12 cellular contexts compared by ENCODE assay signal in genomic region chr3:188169826-188170455, GRCh38. TPM values are rescaled to one million over a fixed set of nuclear protein-coding genes. Genes with fewer than 3 reads are reported as not detected.
DNase-seq lines count a peak whose midpoint lies in the region; ATAC-seq lines count a peak whose summit lies in the region.
"Had no signal": no experiment of that assay in that cellular context is flagged by ENCODE, and none has a peak within 500 bp of the region (broad histone marks: within the 10 kb centered on the region; RNA-seq: fewer than 3 reads in every experiment).

No MANE protein-coding gene starts in this region.

- H3K4me3 Mint-ChIP-seq in activated T-cell treated with anti-CD3 and anti-CD28 coated beads, Interleukin-2, amount 50 U/mL, for 4 hours = peak overlapping the region; percentile 20
- no peak overlapping the region for H3K4me3 Mint-ChIP-seq in activated T-helper 2 cell treated with anti-CD3 and anti-CD28 coated beads, Interferon-gamma antibody, Interleukin-2, Interleukin-4, amounts not matched to agents 10 μg/mL and 5 μg/mL and 100 μg/mL, durations not matched to agents 14 hours and 24 hours and 36 hours (ENCODE audit: low read depth)
- H3K4me3 Mint-ChIP-seq: neural crest cell had no signal

- no peaks in the 10 kb centered on the region for H3K9me3 Mint-ChIP-seq in activated T-cell treated with anti-CD3 and anti-CD28 coated beads, Interleukin-2, amount 50 U/mL, for 4 hours
- H3K9me3 Mint-ChIP-seq in activated T-helper 2 cell treated with anti-CD3 and anti-CD28 coated beads, Interferon-gamma antibody, Interleukin-2, Interleukin-4, amounts not matched to agents 10 μg/mL and 5 μg/mL and 100 μg/mL, durations not matched to agents 14 hours and 24 hours and 36 hours = no peaks in the 10 kb centered on the region
- H3K9me3 Mint-ChIP-seq: neural crest cell had no signal

- H3K36me3 Mint-ChIP-seq in activated T-cell treated with anti-CD3 and anti-CD28 coated beads, Interleukin-2, amount 50 U/mL, for 4 hours (ENCODE audit: insufficient read depth) = peaks cover 4% of the 10 kb centered on the region
- H3K36me3 Mint-ChIP-seq in activated T-helper 2 cell treated with anti-CD3 and anti-CD28 coated beads, Interferon-gamma antibody, Interleukin-2, Interleukin-4, amounts not matched to agents 10 μg/mL and 5 μg/mL and 100 μg/mL, durations not matched to agents 14 hours and 24 hours and 36 hours (ENCODE audit: low read depth) = peaks cover 20% of the 10 kb centered on the region

- no peak for DNase-seq in activated T-cell treated with anti-CD3 and anti-CD28 coated beads, Interleukin-2, amount 50 U/mL, for 4 hours
- DNase-seq in activated T-cell treated with anti-CD3 and anti-CD28 coated beads, Interleukin-2, amount 50 U/mL, for 48 hours = no peak
- no peak for DNase-seq in activated T-helper 2 cell treated with anti-CD3 and anti-CD28 coated beads, Interferon-gamma antibody, Interleukin-2, Interleukin-4, amounts not matched to agents 10 μg/mL and 5 μg/mL and 100 μg/mL, durations not matched to agents 14 hours and 24 hours and 36 hours (ENCODE audit: low spot score)
- DNase-seq in left cardiac atrium (peak; percentile 77), superior temporal gyrus (ENCODE audit: extremely low spot score) (peak; percentile 67), iPS-NIHi11 (ENCODE audit: low spot score) (no peak), middle frontal gyrus (ENCODE audit: extremely low spot score, low spot score) (no peak)
- DNase-seq: NCI-H2081 treated with DMSO at 0.1 percent for 48 hours, WERI-Rb-1 had no signal

- peaks cover 51% of the 10 kb centered on the region for H3K4me1 Mint-ChIP-seq in activated T-cell treated with anti-CD3 and anti-CD28 coated beads, Interleukin-2, amount 50 U/mL, for 4 hours (ENCODE audit: low read depth)
- peaks cover 41% of the 10 kb centered on the region for H3K4me1 Mint-ChIP-seq in activated T-helper 2 cell treated with anti-CD3 and anti-CD28 coated beads, Interferon-gamma antibody, Interleukin-2, Interleukin-4, amounts not matched to agents 10 μg/mL and 5 μg/mL and 100 μg/mL, durations not matched to agents 14 hours and 24 hours and 36 hours (ENCODE audit: low read depth)

- H3K27me3 Mint-ChIP-seq in activated T-cell treated with anti-CD3 and anti-CD28 coated beads, Interleukin-2, amount 50 U/mL, for 4 hours (ENCODE audit: low read depth) = no peaks in the 10 kb centered on the region
- no peaks in the 10 kb centered on the region for H3K27me3 Mint-ChIP-seq in activated T-helper 2 cell treated with anti-CD3 and anti-CD28 coated beads, Interferon-gamma antibody, Interleukin-2, Interleukin-4, amounts not matched to agents 10 μg/mL and 5 μg/mL and 100 μg/mL, durations not matched to agents 14 hours and 24 hours and 36 hours (ENCODE audit: low read depth)

- intact Hi-C loops in activated T-helper 2 cell treated with anti-CD3 and anti-CD28 coated beads, Interferon-gamma antibody, Interleukin-2, Interleukin-4, amounts not matched to agents 10 μg/mL and 5 μg/mL and 100 μg/mL, durations not matched to agents 14 hours and 24 hours and 36 hours (cut with micrococcal nuclease) = loop anchor here (1.0 to 5.0 kb wide), 4 partner anchors 13 to 194 kb away; no protein-coding TSS in a partner anchor
- intact Hi-C loops in left cardiac atrium (cut with DNase I) = no loop called here

- peak overlapping the region; percentile 56 for H3K27ac Mint-ChIP-seq in activated T-helper 2 cell treated with anti-CD3 and anti-CD28 coated beads, Interferon-gamma antibody, Interleukin-2, Interleukin-4, amounts not matched to agents 10 μg/mL and 5 μg/mL and 100 μg/mL, durations not matched to agents 14 hours and 24 hours and 36 hours

- ATAC-seq in activated T-cell treated with anti-CD3 and anti-CD28 coated beads, Interleukin-2, amount 50 U/mL, for 4 hours = peak; percentile 9 to 45
- peak; percentile 53 to 58 for ATAC-seq in left cardiac atrium
- ATAC-seq in HG02798 (IDR thresholded peaks at IDR 0.05; ENCODE audit: poor library complexity, unreplicated experiment) = no peak
- ATAC-seq: K562 had no signal

RNA-seq across cellular contexts. Expression of gene LPP, which starts 16.0 kb away (rescaled TPM):
- total RNA-seq in activated T-cell treated with anti-CD3 and anti-CD28 coated beads, Interleukin-2, amount 50 U/mL, for 4 hours = 10 to 100 TPM; 15.5 to 19.2 (median 16.5) TPM
- 54.5 and 59.0 TPM in 2 replicates for total RNA-seq in activated T-helper 2 cell treated with anti-CD3 and anti-CD28 coated beads, Interferon-gamma antibody, Interleukin-2, Interleukin-4, amounts not matched to agents 10 μg/mL and 5 μg/mL and 100 μg/mL, durations not matched to agents 14 hours and 24 hours and 36 hours
- 100 to 1,000 TPM; 152 to 181 TPM for total RNA-seq in left cardiac atrium

Comparison
In these comparisons a context has a peak if more than half of its experiments do, and no peak if none do; other contexts are left out.
1. DNase-seq: peak in left cardiac atrium (single experiment) and superior temporal gyrus (single experiment); none in activated T-cell treated with anti-CD3 and anti-CD28 coated beads, Interleukin-2, amount 50 U/mL, for 4 hours (single experiment), activated T-cell treated with anti-CD3 and anti-CD28 coated beads, Interleukin-2, amount 50 U/mL, for 48 hours (0 of 2), activated T-helper 2 cell treated with anti-CD3 and anti-CD28 coated beads, Interferon-gamma antibody, Interleukin-2, Interleukin-4, amounts not matched to agents 10 μg/mL and 5 μg/mL and 100 μg/mL, durations not matched to agents 14 hours and 24 hours and 36 hours (single experiment), iPS-NIHi11 (single experiment) and middle frontal gyrus (single experiment).